8 cellular contexts compared by ENCODE assay signal in genomic region chr2:224284134-224284946, GRCh38.
DNase-seq lines count a peak whose midpoint lies in the region; ATAC-seq and TF ChIP-seq lines count a peak whose summit lies in the region.

No MANE protein-coding gene starts in this region.

- H3K27ac Mint-ChIP-seq in activated CD8-positive, alpha-beta memory T cell treated with anti-CD3 and anti-CD28 coated beads, Interleukin-2, amount 10 ng/mL, durations not matched to agents 7 days and 5 days, result no peak overlapping the region
- no peak overlapping the region for H3K27ac Mint-ChIP-seq in osteocyte (ENCODE audit: unreplicated experiment)

- CTCF ChIA-PET in activated CD8-positive, alpha-beta memory T cell treated with anti-CD3 and anti-CD28 coated beads, Interleukin-2, amount 10 ng/mL, durations not matched to agents 7 days and 5 days (lab: Charles Lee), result interaction anchor here (0.7 to 7.5 kb wide), 15 partner anchors 8 to 1312 kb away, joined by 3 to 103 read pairs (median 3); partner anchors contain the start of gene SERPINE2

- H3K36me3 ChIP-seq in Peyer's patch, result no peaks in the 10 kb centered on the region
- H3K36me3 ChIP-seq in esophagus squamous epithelium, result no peaks in the 10 kb centered on the region

- no peaks in the 10 kb centered on the region for H3K9me3 Mint-ChIP-seq in activated CD8-positive, alpha-beta memory T cell treated with anti-CD3 and anti-CD28 coated beads, Interleukin-2, amount 10 ng/mL, durations not matched to agents 7 days and 5 days (ENCODE audit: low read depth)
- H3K9me3 Mint-ChIP-seq in osteocyte (ENCODE audit: unreplicated experiment), result no peaks in the 10 kb centered on the region

- WGBS in esophagus squamous epithelium, 2 donors, result 13 to 14% methylated on average over 1 of the region's 1 CpG

- H3K27ac ChIP-seq in Peyer's patch (no peak overlapping the region), esophagus squamous epithelium (no peak overlapping the region)

- H3K4me3 ChIP-seq in Peyer's patch, result no peak overlapping the region
- H3K4me3 ChIP-seq in esophagus squamous epithelium, result no peak overlapping the region

- H3K36me3 Mint-ChIP-seq in activated CD8-positive, alpha-beta memory T cell treated with anti-CD3 and anti-CD28 coated beads, Interleukin-2, amount 10 ng/mL, durations not matched to agents 7 days and 5 days, result no peaks in the 10 kb centered on the region
- no peaks in the 10 kb centered on the region for H3K36me3 Mint-ChIP-seq in osteocyte (ENCODE audit: unreplicated experiment)

- TF ChIP-seq CTCF in Peyer's patch (IDR thresholded peaks at IDR 0.05) (peak; percentile 37 to 98 (median 82)), esophagus squamous epithelium (IDR thresholded peaks at IDR 0.05) (peak; percentile 55 to 90 (median 80)), osteocyte (IDR thresholded peaks at IDR 0.05) (peak; percentile 84)

- peak; percentile 33 for ATAC-seq in activated CD8-positive, alpha-beta memory T cell treated with anti-CD3 and anti-CD28 coated beads, Interleukin-2, amount 10 ng/mL, durations not matched to agents 7 days and 5 days
- ATAC-seq in HG02678 (IDR thresholded peaks at IDR 0.05; ENCODE audit: unreplicated experiment), result peak; percentile 41
- no peak for ATAC-seq in GM19324 (IDR thresholded peaks at IDR 0.05; ENCODE audit: low FRiP score, unreplicated experiment)
- no peak for ATAC-seq in HG02981 (IDR thresholded peaks at IDR 0.05; ENCODE audit: unreplicated experiment)

- H3K27me3 ChIP-seq in Peyer's patch, result no peaks in the 10 kb centered on the region
- no peaks in the 10 kb centered on the region for H3K27me3 ChIP-seq in esophagus squamous epithelium

- H3K27me3 Mint-ChIP-seq in activated CD8-positive, alpha-beta memory T cell treated with anti-CD3 and anti-CD28 coated beads, Interleukin-2, amount 10 ng/mL, durations not matched to agents 7 days and 5 days, result peaks cover 42% of the 10 kb centered on the region
- peaks cover 20% of the 10 kb centered on the region for H3K27me3 Mint-ChIP-seq in osteocyte (ENCODE audit: unreplicated experiment)

- TF ChIP-seq POLR2A in Peyer's patch (IDR thresholded peaks at IDR 0.05), result no peak
- TF ChIP-seq POLR2A in esophagus squamous epithelium (IDR thresholded peaks at IDR 0.05), result no peak

- H3K4me1 ChIP-seq in Peyer's patch (no peaks in the 10 kb centered on the region), esophagus squamous epithelium (peaks cover 0 to 6% (median 0%) of the 10 kb centered on the region in 3 donors)

- H3K9me3 ChIP-seq in Peyer's patch (no peaks in the 10 kb centered on the region), esophagus squamous epithelium (no peaks in the 10 kb centered on the region)

- no peaks in the 10 kb centered on the region for H3K4me1 Mint-ChIP-seq in activated CD8-positive, alpha-beta memory T cell treated with anti-CD3 and anti-CD28 coated beads, Interleukin-2, amount 10 ng/mL, durations not matched to agents 7 days and 5 days
- H3K4me1 Mint-ChIP-seq in osteocyte (ENCODE audit: unreplicated experiment), result no peaks in the 10 kb centered on the region

- H3K4me3 Mint-ChIP-seq in activated CD8-positive, alpha-beta memory T cell treated with anti-CD3 and anti-CD28 coated beads, Interleukin-2, amount 10 ng/mL, durations not matched to agents 7 days and 5 days, result no peak overlapping the region
- H3K4me3 Mint-ChIP-seq in osteocyte (ENCODE audit: unreplicated experiment), result no peak overlapping the region

- DNase-seq in activated CD8-positive, alpha-beta memory T cell treated with anti-CD3 and anti-CD28 coated beads, Interleukin-2, amount 10 ng/mL, durations not matched to agents 7 days and 5 days, result no peak
- no peak for DNase-seq in activated CD8-positive, alpha-beta memory T cell treated with anti-CD3 and anti-CD28 coated beads, Interleukin-2, amount 50 U/mL, for 48 hours
- no peak for DNase-seq in Peyer's patch
- no peak for DNase-seq in esophagus squamous epithelium (lab: John Stamatoyannopoulos, UW)
- DNase-seq in osteocyte (ENCODE audit: extremely low spot score, unreplicated experiment), result no peak

- intact Hi-C loops in esophagus squamous epithelium (cut with DNase I), result loop anchor here (5.0 kb wide), 2 partner anchors 287 to 312 kb away; no protein-coding TSS in a partner anchor

Comparison
In these comparisons a context has a peak if more than half of its experiments do, and no peak if none do; other contexts are left out.
1. ATAC-seq: peak in activated CD8-positive, alpha-beta memory T cell treated with anti-CD3 and anti-CD28 coated beads, Interleukin-2, amount 10 ng/mL, durations not matched to agents 7 days and 5 days (single experiment) and HG02678 (single experiment); none in GM19324 (single experiment) and HG02981 (single experiment).
2. Peak in every context shown above with its lines, with median percentiles within 50 percentile points of each other: CTCF ChIP-seq.